ENCODE assay signal across 9 cellular contexts in genomic region chr3:172138792-172139507, GRCh38.
DNase-seq lines count a peak whose midpoint lies in the region; ATAC-seq, FAIRE-seq and TF ChIP-seq lines count a peak whose summit lies in the region.
"Had no signal": no experiment of that assay in that cellular context is flagged by ENCODE, and none has a peak within 500 bp of the region (broad histone marks: within the 10 kb centered on the region; RNA-seq: fewer than 3 reads in every experiment).

No MANE protein-coding gene starts in this region.

- H2AFZ ChIP-seq in keratinocyte (ENCODE audit: control insufficient read depth, low read length) = no peak overlapping the region

- H3K36me3 ChIP-seq in GM06990 (ENCODE audit: control insufficient read depth, insufficient read depth, low read length) (no peaks in the 10 kb centered on the region), keratinocyte (ENCODE audit: control insufficient read depth in 2 of 2, extremely low read depth in 1 of 2, insufficient read depth in 2 of 2, low read length in 2 of 2) (peaks cover 0 to 7% of the 10 kb centered on the region in 2 experiments)

- DNase-seq in GM06990 (ENCODE audit: extremely low read depth, insufficient read length) (peak; percentile 59), NCI-H69 (lab: John Stamatoyannopoulos, UW) (peak; percentile 57), astrocyte of the hippocampus (ENCODE audit: low read depth, low spot score) (peak; percentile 69), keratinocyte (ENCODE audit: low read depth, low spot score) (no peak), epidermal melanocyte (ENCODE audit: insufficient read length, low spot score) (no peak)
- peak; percentile 59 for DNase-seq in stimulated activated CD8-positive, alpha-beta memory T cell treated with anti-CD3 and anti-CD28 coated beads, Interleukin-4, amount 100 ng/mL, for 48 hours

- H3K27me3 ChIP-seq in GM06990 (replicated peaks; ENCODE audit: control insufficient read depth, insufficient read depth, low read length) (no peaks in the 10 kb centered on the region), keratinocyte (ENCODE audit: control insufficient read depth, extremely low read depth, insufficient read depth, low read length) (no peaks in the 10 kb centered on the region)

- peak overlapping the region; percentile 34 for H3K4me2 ChIP-seq in keratinocyte (ENCODE audit: control insufficient read depth, extremely low read depth, insufficient read depth, low read depth, low read length)
- H3K4me2 ChIP-seq: KMS-11 had no signal

- no peak for TF ChIP-seq CTCF in GM06990 (IDR thresholded peaks at IDR 0.05; ENCODE audit: insufficient read depth, low read length, poor library complexity, severe bottlenecking)
- TF ChIP-seq CTCF in keratinocyte (optimal IDR thresholded peaks at IDR 0.05 in 1 of 3, IDR thresholded peaks at IDR 0.05 in 1 of 3, conservative IDR thresholded peaks at IDR 0.05 in 1 of 3; ENCODE audit: extremely low read depth in 1 of 3, insufficient read depth in 2 of 3, low read length in 3 of 3) = no peak

- H3K4me1 ChIP-seq in keratinocyte (ENCODE audit: control insufficient read depth, extremely low read depth, insufficient read depth, low read length) = peaks cover 73% of the 10 kb centered on the region

- dilution Hi-C loops in keratinocyte (cut with MboI; ENCODE audit: extremely low pct_ligation_motif_present, low sequenced_read_pairs) = no loop called here

- no peak for FAIRE-seq in keratinocyte (lab: Jason Lieb, UNC)

- H3K27ac ChIP-seq in keratinocyte (ENCODE audit: control insufficient read depth, insufficient read depth, low read length) = peak overlapping the region; percentile 70
- H3K27ac ChIP-seq: KMS-11 had no signal

- H4K20me1 ChIP-seq in keratinocyte (ENCODE audit: control insufficient read depth, extremely low read depth, insufficient read depth, low read length) = peaks cover 4% of the 10 kb centered on the region

- H3K79me2 ChIP-seq in keratinocyte (ENCODE audit: control insufficient read depth, insufficient read depth, low read length) = peaks cover 58% of the 10 kb centered on the region

- peak overlapping the region; percentile 23 for H3K9ac ChIP-seq in keratinocyte (ENCODE audit: control insufficient read depth, extremely low read depth, insufficient read depth, low read length)
- H3K9ac ChIP-seq: KMS-11 had no signal

- H3K9me1 ChIP-seq in keratinocyte (ENCODE audit: control insufficient read depth, extremely low read depth, insufficient read depth, low read length) = peaks cover 5% of the 10 kb centered on the region

- H3K4me3 ChIP-seq in GM06990 (replicated peaks; ENCODE audit: low read depth, low read length) = no peak overlapping the region
- no peak overlapping the region for H3K4me3 ChIP-seq in keratinocyte (ENCODE audit: control insufficient read depth in 2 of 3, extremely low read depth in 1 of 3, insufficient read depth in 2 of 3, low read depth in 1 of 3, low read length in 3 of 3)

- H3K9me3 ChIP-seq in keratinocyte (ENCODE audit: control insufficient read depth, low read depth, low read length) = no peaks in the 10 kb centered on the region

- ATAC-seq in GM21786 (IDR thresholded peaks at IDR 0.05; ENCODE audit: unreplicated experiment) (peak; percentile 32), GM21526 (IDR thresholded peaks at IDR 0.05; ENCODE audit: low FRiP score, unreplicated experiment) (no peak)

Comparison
In these comparisons a context has a peak if more than half of its experiments do, and no peak if none do; other contexts are left out.
1. DNase-seq: peak in GM06990 (single experiment), NCI-H69 (single experiment), astrocyte of the hippocampus (single experiment) and stimulated activated CD8-positive, alpha-beta memory T cell treated with anti-CD3 and anti-CD28 coated beads, Interleukin-4, amount 100 ng/mL, for 48 hours (single experiment); none in keratinocyte (single experiment) and epidermal melanocyte (single experiment).